ENCODE assay signal across 1 cellular context in the genomic region with DNA sequence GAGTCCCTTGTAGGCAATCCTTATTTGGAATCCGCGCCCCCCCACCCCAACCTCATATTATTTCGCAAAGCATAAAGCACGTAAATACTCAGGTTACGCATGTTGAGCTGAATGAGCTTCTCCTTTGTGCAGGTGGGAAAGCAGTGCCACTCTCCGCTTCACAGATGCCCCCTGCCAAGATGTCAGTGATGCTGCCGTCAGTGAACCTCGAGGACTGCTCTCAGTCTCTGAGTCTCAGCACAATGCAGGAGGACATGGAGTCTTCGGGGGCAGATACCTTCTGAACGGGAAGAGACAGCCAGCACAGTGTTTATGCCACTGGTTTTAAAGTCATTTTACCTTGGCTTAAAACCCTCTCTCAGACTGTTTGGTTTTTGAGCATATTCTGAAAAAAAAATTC.
TF ChIP-seq lines count a peak whose summit lies in the region.

No MANE protein-coding gene starts in this region.

TF ChIP-seq in GM23338, 12 proteins besides CTCF, POLR2A, EP300 and RAD21 (continued from another document):
- TF ChIP-seq, protein P1, sequence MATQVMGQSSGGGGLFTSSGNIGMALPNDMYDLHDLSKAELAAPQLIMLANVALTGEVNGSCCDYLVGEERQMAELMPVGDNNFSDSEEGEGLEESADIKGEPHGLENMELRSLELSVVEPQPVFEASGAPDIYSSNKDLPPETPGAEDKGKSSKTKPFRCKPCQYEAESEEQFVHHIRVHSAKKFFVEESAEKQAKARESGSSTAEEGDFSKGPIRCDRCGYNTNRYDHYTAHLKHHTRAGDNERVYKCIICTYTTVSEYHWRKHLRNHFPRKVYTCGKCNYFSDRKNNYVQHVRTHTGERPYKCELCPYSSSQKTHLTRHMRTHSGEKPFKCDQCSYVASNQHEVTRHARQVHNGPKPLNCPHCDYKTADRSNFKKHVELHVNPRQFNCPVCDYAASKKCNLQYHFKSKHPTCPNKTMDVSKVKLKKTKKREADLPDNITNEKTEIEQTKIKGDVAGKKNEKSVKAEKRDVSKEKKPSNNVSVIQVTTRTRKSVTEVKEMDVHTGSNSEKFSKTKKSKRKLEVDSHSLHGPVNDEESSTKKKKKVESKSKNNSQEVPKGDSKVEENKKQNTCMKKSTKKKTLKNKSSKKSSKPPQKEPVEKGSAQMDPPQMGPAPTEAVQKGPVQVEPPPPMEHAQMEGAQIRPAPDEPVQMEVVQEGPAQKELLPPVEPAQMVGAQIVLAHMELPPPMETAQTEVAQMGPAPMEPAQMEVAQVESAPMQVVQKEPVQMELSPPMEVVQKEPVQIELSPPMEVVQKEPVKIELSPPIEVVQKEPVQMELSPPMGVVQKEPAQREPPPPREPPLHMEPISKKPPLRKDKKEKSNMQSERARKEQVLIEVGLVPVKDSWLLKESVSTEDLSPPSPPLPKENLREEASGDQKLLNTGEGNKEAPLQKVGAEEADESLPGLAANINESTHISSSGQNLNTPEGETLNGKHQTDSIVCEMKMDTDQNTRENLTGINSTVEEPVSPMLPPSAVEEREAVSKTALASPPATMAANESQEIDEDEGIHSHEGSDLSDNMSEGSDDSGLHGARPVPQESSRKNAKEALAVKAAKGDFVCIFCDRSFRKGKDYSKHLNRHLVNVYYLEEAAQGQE (IDR thresholded peaks at IDR 0.05; ENCODE audit: unreplicated experiment) = no peak
- TF ChIP-seq, protein P2, sequence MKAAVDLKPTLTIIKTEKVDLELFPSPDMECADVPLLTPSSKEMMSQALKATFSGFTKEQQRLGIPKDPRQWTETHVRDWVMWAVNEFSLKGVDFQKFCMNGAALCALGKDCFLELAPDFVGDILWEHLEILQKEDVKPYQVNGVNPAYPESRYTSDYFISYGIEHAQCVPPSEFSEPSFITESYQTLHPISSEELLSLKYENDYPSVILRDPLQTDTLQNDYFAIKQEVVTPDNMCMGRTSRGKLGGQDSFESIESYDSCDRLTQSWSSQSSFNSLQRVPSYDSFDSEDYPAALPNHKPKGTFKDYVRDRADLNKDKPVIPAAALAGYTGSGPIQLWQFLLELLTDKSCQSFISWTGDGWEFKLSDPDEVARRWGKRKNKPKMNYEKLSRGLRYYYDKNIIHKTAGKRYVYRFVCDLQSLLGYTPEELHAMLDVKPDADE (IDR thresholded peaks at IDR 0.05) = no peak
